In genomic region chr3:13285007-13285567, GRCh38 we compare ENCODE assay signal across 27 cellular contexts.
"Had no signal": no experiment of that assay in that cellular context is flagged by ENCODE, and none has a peak within 500 bp of the region (broad histone marks: within the 10 kb centered on the region; RNA-seq: fewer than 3 reads in every experiment).

No MANE protein-coding gene starts in this region.

- H3K4me2 ChIP-seq: hepatocyte had no signal

- H3K4me3 ChIP-seq: adrenal gland, body of pancreas, cardiac muscle cell, gastrocnemius medialis, hepatocyte, testis, transverse colon, vagina had no signal

- H3K9me3 ChIP-seq: adrenal gland, body of pancreas, gastrocnemius medialis, testis had no signal

- H3K27ac ChIP-seq: adrenal gland, body of pancreas, cardiac muscle cell, gastrocnemius medialis, hepatocyte, testis, transverse colon, vagina had no signal

- DNase-seq: activated CD4-positive, alpha-beta T cell treated with anti-CD3 and anti-CD28 coated beads for 36 hours; activated CD4-positive, CD25-positive, alpha-beta regulatory T cell; activated effector memory CD4-positive, alpha-beta T cell treated with Interleukin-2 at 50 U/mL for 16 hours; activated naive CD4-positive, alpha-beta T cell treated with anti-CD3 and anti-CD28 coated beads for 36 hours; activated naive CD8-positive, alpha-beta T cell treated with anti-CD3 and anti-CD28 coated beads for 36 hours; activated T-cell treated with anti-CD3 and anti-CD28 coated beads for 4 hours; adrenal gland; cortex of kidney; effector memory CD8-positive, alpha-beta T cell; erythroblast; gastrocnemius medialis; glutamatergic neuron; nephron progenitor cell; occipital lobe; right cardiac atrium; stimulated activated CD4-positive, alpha-beta T cell treated with anti-CD3 and anti-CD28 coated beads, Interleukin-12 subunit alpha, Interleukin-12 subunit beta, amount 100 ng/mL, for 4 hours; stimulated activated CD4-positive, alpha-beta T cell treated with anti-CD3 and anti-CD28 coated beads, Interleukin-4, amount 100 ng/mL, for 1 hour; stimulated activated naive CD8-positive, alpha-beta T cell treated with anti-CD3 and anti-CD28 coated beads, Interleukin-15, Interleukin-2, amounts not matched to agents 100 U/mL and 50 U/mL, for 24 hours; T-helper 1 cell; testis; transverse colon had no signal

- H3K27me3 ChIP-seq: body of pancreas, testis had no signal

- H3K36me3 ChIP-seq: adrenal gland, cardiac muscle cell, gastrocnemius medialis, transverse colon, vagina had no signal

- H2AFZ ChIP-seq: hepatocyte had no signal

- ATAC-seq: activated CD4-positive, alpha-beta T cell treated with anti-CD3 and anti-CD28 coated beads for 36 hours; body of pancreas; effector memory CD8-positive, alpha-beta T cell; gastrocnemius medialis; right cardiac atrium; stimulated activated naive CD8-positive, alpha-beta T cell treated with anti-CD3 and anti-CD28 coated beads, Interleukin-15, Interleukin-2, amounts not matched to agents 100 U/mL and 50 U/mL, for 24 hours had no signal

- H3K27ac Mint-ChIP-seq: activated CD4-positive, alpha-beta T cell treated with anti-CD3 and anti-CD28 coated beads for 36 hours; activated naive CD4-positive, alpha-beta T cell treated with anti-CD3 and anti-CD28 coated beads for 36 hours; activated naive CD8-positive, alpha-beta T cell treated with anti-CD3 and anti-CD28 coated beads for 36 hours; effector memory CD8-positive, alpha-beta T cell; memory B cell; nephron progenitor cell; T-helper 2 cell treated with Interferon-gamma antibody and Interleukin-4, amounts not matched to agents 5 μg/mL and 100 μg/mL, for 36 hours had no signal

- H3K4me3 Mint-ChIP-seq: activated CD4-positive, alpha-beta T cell treated with anti-CD3 and anti-CD28 coated beads for 36 hours; activated naive CD4-positive, alpha-beta T cell treated with anti-CD3 and anti-CD28 coated beads for 36 hours; activated naive CD8-positive, alpha-beta T cell treated with anti-CD3 and anti-CD28 coated beads for 36 hours had no signal

- H3K79me2 ChIP-seq: hepatocyte had no signal
